34 cellular contexts compared by ENCODE assay signal in genomic region chrX:3540105-3540504, GRCh38.
"Had no signal": no experiment of that assay in that cellular context is flagged by ENCODE, and none has a peak within 500 bp of the region (broad histone marks: within the 10 kb centered on the region; RNA-seq: fewer than 3 reads in every experiment).

No MANE protein-coding gene starts in this region.

- H3K9me3 Mint-ChIP-seq: activated T-helper 17 cell treated with anti-CD3 and anti-CD28 coated beads, Interleukin-2, amount 50 U/mL, for 72 hours; T-helper 2 cell treated with Interferon-gamma antibody and Interleukin-4, amounts not matched to agents 5 μg/mL and 100 μg/mL, for 36 hours had no signal

- H3K27ac ChIP-seq: adrenal gland, esophagus muscularis mucosa, gastroesophageal sphincter, heart right ventricle, WERI-Rb-1 had no signal

- H3K27me3 ChIP-seq: adrenal gland, esophagus muscularis mucosa, gastroesophageal sphincter, heart right ventricle had no signal

- H3K9me3 ChIP-seq: adrenal gland, gastroesophageal sphincter had no signal

- H3K27ac Mint-ChIP-seq: activated B cell treated with CpG ODN at 0.5 μM for 24 hours; activated CD8-positive, alpha-beta T cell treated with anti-CD3 and anti-CD28 coated beads for 36 hours; activated naive CD4-positive, alpha-beta T cell treated with anti-CD3 and anti-CD28 coated beads for 36 hours; activated naive CD4-positive, alpha-beta T cell treated with anti-CD3 and anti-CD28 coated beads, Interleukin-2, amount 50 U/mL, for 24 hours; activated naive CD8-positive, alpha-beta T cell treated with anti-CD3 and anti-CD28 coated beads for 36 hours; activated naive CD8-positive, alpha-beta T cell treated with anti-CD3 and anti-CD28 coated beads, Interleukin-2, amount 50 U/mL, for 24 hours; activated T-helper 17 cell treated with anti-CD3 and anti-CD28 coated beads, Interleukin-2, amount 50 U/mL, for 72 hours; brain; effector memory CD8-positive, alpha-beta T cell; T-helper 17 cell; T-helper 2 cell treated with Interferon-gamma antibody and Interleukin-4, amounts not matched to agents 5 μg/mL and 100 μg/mL, for 36 hours had no signal

- H3K4me3 Mint-ChIP-seq: activated B cell treated with CpG ODN at 0.5 μM for 24 hours; activated CD8-positive, alpha-beta T cell treated with anti-CD3 and anti-CD28 coated beads for 36 hours; activated naive CD4-positive, alpha-beta T cell treated with anti-CD3 and anti-CD28 coated beads for 36 hours; activated naive CD4-positive, alpha-beta T cell treated with anti-CD3 and anti-CD28 coated beads, Interleukin-2, amount 50 U/mL, for 24 hours; activated naive CD8-positive, alpha-beta T cell treated with anti-CD3 and anti-CD28 coated beads for 36 hours; activated naive CD8-positive, alpha-beta T cell treated with anti-CD3 and anti-CD28 coated beads, Interleukin-2, amount 50 U/mL, for 24 hours; activated T-cell treated with anti-CD3 and anti-CD28 coated beads, Interleukin-2, amount 50 U/mL, for 4 hours; activated T-helper 17 cell treated with anti-CD3 and anti-CD28 coated beads, Interleukin-2, amount 50 U/mL, for 72 hours; brain; effector memory CD8-positive, alpha-beta T cell; T-helper 17 cell; T-helper 2 cell treated with Interferon-gamma antibody and Interleukin-4, amounts not matched to agents 5 μg/mL and 100 μg/mL, for 36 hours had no signal

- H3K36me3 Mint-ChIP-seq: brain had no signal

- DNase-seq: activated B cell treated with CpG ODN at 0.5 μM for 24 hours; activated CD4-positive, alpha-beta T cell treated with anti-CD3 and anti-CD28 coated beads for 48 hours; activated CD4-positive, alpha-beta T cell treated with anti-CD3 and anti-CD28 coated beads, Interleukin-2, amount 50 U/mL, for 1 hour; activated CD4-positive, alpha-beta T cell treated with anti-CD3 and anti-CD28 coated beads, Interleukin-2, amount 50 U/mL, for 48 hours; activated CD8-positive, alpha-beta memory T cell treated with anti-CD3 and anti-CD28 coated beads for 24 hours; activated CD8-positive, alpha-beta T cell treated with anti-CD3 and anti-CD28 coated beads for 36 hours; activated effector memory CD4-positive, alpha-beta T cell treated with anti-CD3 and anti-CD28 coated beads, Interleukin-2, amount 50 U/mL, for 16 hours; activated naive CD4-positive, alpha-beta T cell treated with anti-CD3 and anti-CD28 coated beads for 36 hours; activated naive CD8-positive, alpha-beta T cell treated with anti-CD3 and anti-CD28 coated beads for 36 hours; activated naive CD8-positive, alpha-beta T cell treated with anti-CD3 and anti-CD28 coated beads, Interleukin-2, amount 50 U/mL, for 24 hours; activated T-cell treated with anti-CD3 and anti-CD28 coated beads, Interleukin-2, amount 50 U/mL, for 4 hours; adrenal gland; amygdala; aorta; caudate nucleus; cortex of kidney; dermis blood vessel endothelial cell; effector CD4-positive, alpha-beta T cell; effector memory CD8-positive, alpha-beta T cell; erythroblast; foreskin melanocyte; heart right ventricle; T-helper 1 cell; T-helper 17 cell; T1000; WERI-Rb-1 had no signal

- FAIRE-seq: colon had no signal

- H3K4me3 ChIP-seq: adrenal gland, esophagus muscularis mucosa, gastroesophageal sphincter, heart right ventricle had no signal

- H3K4me1 Mint-ChIP-seq: activated B cell treated with CpG ODN at 0.5 μM for 24 hours; activated naive CD4-positive, alpha-beta T cell treated with anti-CD3 and anti-CD28 coated beads, Interleukin-2, amount 50 U/mL, for 24 hours; activated naive CD8-positive, alpha-beta T cell treated with anti-CD3 and anti-CD28 coated beads for 36 hours; activated naive CD8-positive, alpha-beta T cell treated with anti-CD3 and anti-CD28 coated beads, Interleukin-2, amount 50 U/mL, for 24 hours; activated T-helper 17 cell treated with anti-CD3 and anti-CD28 coated beads, Interleukin-2, amount 50 U/mL, for 72 hours; brain; T-helper 17 cell had no signal

- H3K27me3 Mint-ChIP-seq: activated B cell treated with CpG ODN at 0.5 μM for 24 hours; activated naive CD4-positive, alpha-beta T cell treated with anti-CD3 and anti-CD28 coated beads, Interleukin-2, amount 50 U/mL, for 24 hours; activated naive CD8-positive, alpha-beta T cell treated with anti-CD3 and anti-CD28 coated beads for 36 hours; T-helper 17 cell had no signal

- H3K36me3 ChIP-seq: adrenal gland, esophagus muscularis mucosa, gastroesophageal sphincter, heart right ventricle, WERI-Rb-1 had no signal

- ATAC-seq: activated CD4-positive, CD25-positive, alpha-beta regulatory T cell treated with anti-CD3 and anti-CD28 coated beads, Interleukin-2, amount 50 U/mL, for 24 hours; activated CD8-positive, alpha-beta T cell treated with anti-CD3 and anti-CD28 coated beads for 36 hours; activated naive CD8-positive, alpha-beta T cell treated with anti-CD3 and anti-CD28 coated beads, Interleukin-2, amount 50 U/mL, for 24 hours; activated T-cell treated with anti-CD3 and anti-CD28 coated beads, Interleukin-2, amount 50 U/mL, for 4 hours; activated T-helper 17 cell treated with anti-CD3 and anti-CD28 coated beads, Interleukin-2, amount 50 U/mL, for 72 hours; effector memory CD8-positive, alpha-beta T cell; gastroesophageal sphincter; heart right ventricle; T-helper 17 cell had no signal

- H3K4me1 ChIP-seq: adrenal gland, esophagus muscularis mucosa, gastroesophageal sphincter, heart right ventricle had no signal
